15 cellular contexts compared by ENCODE assay signal in genomic region chr7:13050703-13051102, GRCh38.
DNase-seq lines count a peak whose midpoint lies in the region; ATAC-seq lines count a peak whose summit lies in the region.
"Had no signal": no experiment of that assay in that cellular context is flagged by ENCODE, and none has a peak within 500 bp of the region (broad histone marks: within the 10 kb centered on the region; RNA-seq: fewer than 3 reads in every experiment).

No MANE protein-coding gene starts in this region.

- 0 out of 2 replicates have a peak, but pooled peaks cover 17% of the 10 kb centered on the region for H3F3A ChIP-seq in GM23248 (ENCODE audit: insufficient read depth)

- H3K36me3 ChIP-seq in GM23248 (ENCODE audit: low read depth) (no peaks in the 10 kb centered on the region), SK-N-MC (ENCODE audit: insufficient read depth, low read length) (no peaks in the 10 kb centered on the region)
- H3K36me3 ChIP-seq: cardiac muscle cell had no signal

- H2AFZ ChIP-seq in GM23248 = peak overlapping the region; percentile 69; the same call in 1 of the 2 replicates

- peak overlapping the region; percentile 32 for H3K4me2 ChIP-seq in GM23248 (ENCODE audit: unreplicated experiment)

- H3K9me3 ChIP-seq in GM23248 (ENCODE audit: low read depth) (no peaks in the 10 kb centered on the region), SK-N-MC (ENCODE audit: low read depth, low read length) (no peaks in the 10 kb centered on the region)

- in situ Hi-C loops in GM23248 (cut with MboI) = no loop called here

- no peak overlapping the region for H3K4me3 ChIP-seq in GM23248
- 0 out of 2 replicates have a peak overlapping the region, but pooled peaks have one; percentile 14 for H3K4me3 ChIP-seq in SK-N-MC
- H3K4me3 ChIP-seq: cardiac muscle cell had no signal

- no peaks in the 10 kb centered on the region for H3K27me3 ChIP-seq in GM23248 (replicated peaks; ENCODE audit: insufficient read depth)
- H3K27me3 ChIP-seq: cardiac muscle cell had no signal

- no peaks in the 10 kb centered on the region for H4K20me1 ChIP-seq in GM23248 (ENCODE audit: insufficient read depth)

- H3K27ac ChIP-seq in GM23248 (peak overlapping the region; percentile 45), SK-N-MC (peak overlapping the region; percentile 65)
- H3K27ac ChIP-seq: cardiac muscle cell had no signal

- H3K9ac ChIP-seq in GM23248 (no peak overlapping the region), SK-N-MC (ENCODE audit: insufficient read length) (no peak overlapping the region)

- peaks cover 22% of the 10 kb centered on the region for H3K4me1 ChIP-seq in GM23248 (ENCODE audit: insufficient read depth)

- DNase-seq in A172 (ENCODE audit: low spot score) = peak; percentile 33
- peak; percentile 85 for DNase-seq in GM23248
- DNase-seq in SK-N-MC (ENCODE audit: low read depth, low spot score) = peak; percentile 24
- DNase-seq in fibroblast of peridontal ligament (ENCODE audit: extremely low read depth) = peak; percentile 70
- DNase-seq in NCI-H82 treated with DMSO at 0.1 percent for 48 hours (lab: John Stamatoyannopoulos, UW; ENCODE audit: unreplicated experiment) = no peak
- DNase-seq in activated T-cell treated with anti-CD3 and anti-CD28 coated beads, Interleukin-2, amount 50 U/mL, for 1 hour = no peak
- DNase-seq: AML-193; DMS79 treated with DMSO at 0.1 percent for 48 hours; NCI-H2171 treated with DMSO at 0.1 percent for 48 hours; stimulated activated CD4-positive, alpha-beta T cell treated with anti-CD3 and anti-CD28 coated beads, Interleukin-15, amount 100 ng/mL, for 24 hours; T-helper 17 cell had no signal

- no peaks in the 10 kb centered on the region for H3K79me2 ChIP-seq in GM23248 (ENCODE audit: insufficient read depth)

- 17 to 25% methylated on average over 2 of the region's 2 CpGs for WGBS in GM23248 (ENCODE audit: low coverage in 1 of 2, low lambda C conversion rate in 2 of 2, missing lambda C conversion rate in 2 of 2), 2 experiments

- no peaks in the 10 kb centered on the region for H3K9me2 ChIP-seq in GM23248 (ENCODE audit: insufficient read depth)

- ATAC-seq in HG02763 (IDR thresholded peaks at IDR 0.05; ENCODE audit: unreplicated experiment) (no peak), GM18502 (IDR thresholded peaks at IDR 0.05; ENCODE audit: poor library complexity, unreplicated experiment) (no peak)
- ATAC-seq: Panc1, T-helper 17 cell had no signal

Comparison
In these comparisons a context has a peak if more than half of its experiments do, and no peak if none do; other contexts are left out.
1. DNase-seq: peak in A172 (single experiment), GM23248 (single experiment), SK-N-MC (single experiment) and fibroblast of peridontal ligament (single experiment); none in NCI-H82 treated with DMSO at 0.1 percent for 48 hours (single experiment) and activated T-cell treated with anti-CD3 and anti-CD28 coated beads, Interleukin-2, amount 50 U/mL, for 1 hour (single experiment).